In the genomic region with DNA sequence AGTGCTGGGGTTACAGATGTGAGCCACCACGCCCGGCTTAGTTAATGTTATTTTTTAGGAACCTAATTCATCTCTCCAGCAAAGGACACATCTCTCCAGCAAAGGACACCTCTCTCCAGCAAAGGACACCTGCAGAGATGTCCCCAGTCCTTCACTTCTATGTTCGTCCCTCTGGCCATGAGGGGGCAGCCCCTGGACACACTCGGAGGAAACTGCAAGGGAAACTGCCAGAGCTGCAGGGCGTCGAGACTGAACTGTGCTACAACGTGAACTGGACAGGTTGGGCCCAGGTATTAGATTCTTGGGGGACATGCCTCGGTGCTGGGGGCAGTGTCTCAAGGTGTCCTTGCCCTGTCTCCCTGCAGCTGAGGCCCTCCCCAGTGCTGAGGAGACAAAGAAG, we compare ENCODE assay signal across 6 cellular contexts. TPM values are rescaled to one million over a fixed set of nuclear protein-coding genes. Genes with fewer than 3 reads are reported as not detected.
DNase-seq lines count a peak whose midpoint lies in the region; ATAC-seq and TF ChIP-seq lines count a peak whose summit lies in the region.

No MANE protein-coding gene starts in this region.

- H3K27ac Mint-ChIP-seq in T-helper 17 cell: peak overlapping the region; percentile 2

- TF ChIP-seq CTCF in right lobe of liver (IDR thresholded peaks at IDR 0.05): peak in 3 of 4 donors; percentile 33 to 61 (median 49)
- no peak for TF ChIP-seq CTCF in esophagus muscularis mucosa (IDR thresholded peaks at IDR 0.05)

- no peak for ATAC-seq in T-helper 17 cell
- ATAC-seq in right lobe of liver: peak; percentile 48 to 79 (median 60)

- no peak overlapping the region for H3K27ac ChIP-seq in right lobe of liver
- H3K27ac ChIP-seq in esophagus muscularis mucosa (replicated peaks in 1 of 4): no peak overlapping the region

- no peaks in the 10 kb centered on the region for H3K27me3 Mint-ChIP-seq in T-helper 17 cell

- 75% methylated on average over 6 of the region's 8 CpGs for WGBS in right lobe of liver (ENCODE audit: insufficient coverage, low coverage, low lambda C conversion rate, missing lambda C conversion rate)
- 75% methylated on average over 7 of the region's 8 CpGs for WGBS in esophagus muscularis mucosa

- H3K27me3 ChIP-seq in right lobe of liver: no peaks in the 10 kb centered on the region
- no peaks in the 10 kb centered on the region for H3K27me3 ChIP-seq in esophagus muscularis mucosa

- no peaks in the 10 kb centered on the region for H3K36me3 Mint-ChIP-seq in T-helper 17 cell (ENCODE audit: low read depth)

- TF ChIP-seq POLR2A in right lobe of liver (IDR thresholded peaks at IDR 0.05): no peak
- TF ChIP-seq POLR2A in esophagus muscularis mucosa (IDR thresholded peaks at IDR 0.05; ENCODE audit: low read depth): no peak

- H3K36me3 ChIP-seq in right lobe of liver: peaks cover 0 to 20% (median under 1%) of the 10 kb centered on the region in 4 donors
- peaks cover 16 to 51% (median 48%) of the 10 kb centered on the region in 4 donors for H3K36me3 ChIP-seq in esophagus muscularis mucosa

- intact Hi-C loops in right lobe of liver (cut with DNase I) (loop anchor here in 1 of 2 donors (5.0 kb wide), 1 partner anchor 48 kb away; no protein-coding TSS in a partner anchor), esophagus muscularis mucosa (cut with DNase I) (no loop called here)

- H3K4me3 Mint-ChIP-seq in T-helper 17 cell: no peak overlapping the region

- H3K4me3 ChIP-seq in right lobe of liver (no peak overlapping the region), esophagus muscularis mucosa (no peak overlapping the region)

- no peak for TF ChIP-seq EP300 in esophagus muscularis mucosa (IDR thresholded peaks at IDR 0.05)

- H3K4me1 Mint-ChIP-seq in T-helper 17 cell: peaks cover 19% of the 10 kb centered on the region

- peak; percentile 42 for DNase-seq in EH (ENCODE audit: low read depth)
- no peak for DNase-seq in T-helper 17 cell
- DNase-seq in right lobe of liver: peak in 2 of 3 donors; percentile 69 to 70
- DNase-seq in esophagus muscularis mucosa (ENCODE audit: extremely low spot score): no peak
- DNase-seq in GM19238 (ENCODE audit: insufficient read length, low spot score): no peak
- DNase-seq in mucosa of gallbladder (ENCODE audit: low spot score): no peak

- H3K9me3 ChIP-seq in T-helper 17 cell (ENCODE audit: control insufficient read depth, low read length, poor library complexity, severe bottlenecking): no peaks in the 10 kb centered on the region
- H3K9me3 ChIP-seq in right lobe of liver: no peaks in the 10 kb centered on the region
- H3K9me3 ChIP-seq in esophagus muscularis mucosa: no peaks in the 10 kb centered on the region

- H3K4me1 ChIP-seq in right lobe of liver (peaks cover 0 to 6% (median 0%) of the 10 kb centered on the region in 4 donors), esophagus muscularis mucosa (peaks cover 8 to 10% (median 9%) of the 10 kb centered on the region in 4 donors)

RNA-seq across cellular contexts. Expression of gene PFAS, which starts 4.7 kb away (rescaled TPM):
- total RNA-seq in T-helper 17 cell (10 to 100 TPM; 21.1 to 27.0 TPM), right lobe of liver (10 to 100 TPM in 5 of 6 experiments, 1 to 10 TPM in 1; 10.0 to 21.0 (median 15.6) TPM), esophagus muscularis mucosa (10 to 100 TPM in 2 of 4 donors, 1 to 10 TPM in 2; 8.8 to 15.2 (median 11.2) TPM), mucosa of gallbladder (31.4 TPM)

RNA-seq across cellular contexts. Expression of gene CTC1, which starts 5.9 kb away (rescaled TPM):
- 100 to 1,000 TPM; 218 TPM for total RNA-seq in T-helper 17 cell
- 10 to 100 TPM in 5 of 6 experiments, 1 to 10 TPM in 1; 8.5 to 29.1 (median 21.1) TPM for total RNA-seq in right lobe of liver
- total RNA-seq in esophagus muscularis mucosa: 10 to 100 TPM; 15.4 to 24.1 (median 17.2) TPM
- total RNA-seq in mucosa of gallbladder: 66.3 TPM

RNA-seq across cellular contexts. Expression of gene RANGRF, which starts 34.7 kb away (rescaled TPM):
- total RNA-seq in T-helper 17 cell: 10 to 100 TPM; 27.0 to 36.2 TPM
- total RNA-seq in right lobe of liver: 1 to 10 TPM; 4.7 to 9.5 (median 6.8) TPM
- total RNA-seq in esophagus muscularis mucosa: 10 to 100 TPM; 26.5 to 43.6 (median 34.4) TPM
- 22.0 TPM for total RNA-seq in mucosa of gallbladder

RNA-seq across cellular contexts. Expression of gene SLC25A35, which starts 41.4 kb away (rescaled TPM):
- total RNA-seq in T-helper 17 cell: 1 to 10 TPM; 8.3 to 8.7 TPM
- 1 to 10 TPM in 4 of 6 experiments, under 1 TPM in 2; 0.49 to 3.0 (median 1.6) TPM for total RNA-seq in right lobe of liver
- 1 to 10 TPM in 3 of 4 donors, under 1 TPM in 1; 0.99 to 2.5 (median 1.3) TPM for total RNA-seq in esophagus muscularis mucosa
- 17.8 TPM for total RNA-seq in mucosa of gallbladder

RNA-seq across cellular contexts. Expression of gene AURKB, which starts 43.4 kb away (rescaled TPM):
- 1 to 10 TPM; 2.2 to 2.5 TPM for total RNA-seq in T-helper 17 cell
- total RNA-seq in right lobe of liver: 1 to 10 TPM in 4 of 6 experiments, under 1 TPM in 2; 0.26 to 3.9 (median 1.5) TPM
- total RNA-seq in esophagus muscularis mucosa: 1 to 10 TPM in 1 of 4 donors, not detected in 3; 1.5 TPM
- 1.9 TPM for total RNA-seq in mucosa of gallbladder

Comparison
In these comparisons a context has a peak if more than half of its experiments do, and no peak if none do; other contexts are left out.
1. DNase-seq: peak in EH (single experiment) and right lobe of liver (2 of 3); none in T-helper 17 cell (0 of 3), esophagus muscularis mucosa (single experiment), GM19238 (single experiment) and mucosa of gallbladder (single experiment).
2. CTCF ChIP-seq: peak in right lobe of liver (3 of 4); none in esophagus muscularis mucosa (0 of 3).